20 cellular contexts compared by ENCODE assay signal in the genomic region with DNA sequence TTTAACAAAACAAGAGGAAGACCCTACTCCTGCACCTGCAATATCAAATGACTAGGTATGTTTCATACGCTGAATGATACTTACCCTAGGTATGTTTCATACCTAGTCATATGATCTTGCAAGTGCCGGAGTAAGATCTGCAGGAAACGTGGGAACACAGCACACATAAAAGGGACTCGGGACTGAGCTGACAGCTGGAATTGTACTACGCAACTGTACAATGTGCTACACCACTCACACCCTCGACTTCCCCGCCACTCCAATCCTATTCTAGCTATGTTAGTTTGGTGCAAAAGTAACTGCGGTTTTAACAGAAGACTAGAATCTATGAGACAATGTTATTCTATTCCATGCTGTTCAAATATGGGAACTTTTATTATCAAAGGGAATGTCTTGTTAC. TPM values are rescaled to one million over a fixed set of nuclear protein-coding genes. Genes with fewer than 3 reads are reported as not detected.
DNase-seq lines count a peak whose midpoint lies in the region; ATAC-seq, FAIRE-seq and TF ChIP-seq lines count a peak whose summit lies in the region.
"Had no signal": no experiment of that assay in that cellular context is flagged by ENCODE, and none has a peak within 500 bp of the region (broad histone marks: within the 10 kb centered on the region; RNA-seq: fewer than 3 reads in every experiment).

No MANE protein-coding gene starts in this region.

- TF ChIP-seq CTCF in A549 (IDR thresholded peaks at IDR 0.05), result no peak

- no peak for TF ChIP-seq RAD21 in A549 (conservative IDR thresholded peaks at IDR 0.05 in 1 of 2, IDR thresholded peaks at IDR 0.05 in 1 of 2)

- POLR2A ChIA-PET in A549 (lab: Yijun Ruan, JAX), result no interaction called here

- H3K27ac Mint-ChIP-seq in CD4-positive, CD25-positive, alpha-beta regulatory T cell, result peak overlapping the region in 2 of 3 donors; percentile 51 to 71
- peak overlapping the region; percentile 42 for H3K27ac Mint-ChIP-seq in activated T-helper 17 cell treated with anti-CD3 and anti-CD28 coated beads, Interleukin-2, amount 50 U/mL, for 72 hours

- no peak overlapping the region for H3K4me2 ChIP-seq in A549

- H3K4me1 Mint-ChIP-seq in CD4-positive, CD25-positive, alpha-beta regulatory T cell, result peaks cover 14 to 55% (median 32%) of the 10 kb centered on the region in 4 donors
- peaks cover 10% of the 10 kb centered on the region for H3K4me1 Mint-ChIP-seq in activated T-helper 17 cell treated with anti-CD3 and anti-CD28 coated beads, Interleukin-2, amount 50 U/mL, for 72 hours

- no peaks in the 10 kb centered on the region for H3K27me3 Mint-ChIP-seq in CD4-positive, CD25-positive, alpha-beta regulatory T cell
- H3K27me3 Mint-ChIP-seq in activated T-helper 17 cell treated with anti-CD3 and anti-CD28 coated beads, Interleukin-2, amount 50 U/mL, for 72 hours, result no peaks in the 10 kb centered on the region

- FAIRE-seq in A549 (lab: Jason Lieb, UNC), result no peak
- FAIRE-seq: GM12878, GM18507 had no signal

- no peak for TF ChIP-seq EP300 in A549 (IDR thresholded peaks at IDR 0.05)

- 95% methylated on average over 8 of the region's 8 CpGs for WGBS in A549 (ENCODE audit: missing lambda C conversion rate)

- no peak overlapping the region for H3K27ac ChIP-seq in A549
- no peak overlapping the region for H3K27ac ChIP-seq in CD4-positive, CD25-positive, alpha-beta regulatory T cell (ENCODE audit: insufficient read depth, low read length, poor library complexity, severe bottlenecking)
- H3K27ac ChIP-seq: GM23248, HL-60 had no signal

- no peaks in the 10 kb centered on the region for H3K9me3 ChIP-seq in A549
- H3K9me3 ChIP-seq in CD4-positive, CD25-positive, alpha-beta regulatory T cell (ENCODE audit: control insufficient read depth in 2 of 2, low read length in 2 of 2), result no peaks in the 10 kb centered on the region
- H3K9me3 ChIP-seq: BE2C had no signal

- in situ Hi-C loops in KBM-7 (cut with MboI; ENCODE audit: low pct_unique_long_range_greater_than_20kb, low sequenced_read_pairs), result no loop called here

- peaks cover 90% of the 10 kb centered on the region for H3K36me3 ChIP-seq in CD4-positive, CD25-positive, alpha-beta regulatory T cell (ENCODE audit: control insufficient read depth, insufficient read depth, low read length)

- no peak overlapping the region for H3K4me3 ChIP-seq in A549
- H3K4me3 ChIP-seq in CD4-positive, CD25-positive, alpha-beta regulatory T cell (ENCODE audit: low read depth, low read length), result no peak overlapping the region
- H3K4me3 ChIP-seq: GM12878, GM23248 had no signal

- H3K4me3 Mint-ChIP-seq in CD4-positive, CD25-positive, alpha-beta regulatory T cell, result peak overlapping the region in 1 of 4 donors; percentile 22
- no peak overlapping the region for H3K4me3 Mint-ChIP-seq in activated T-helper 17 cell treated with anti-CD3 and anti-CD28 coated beads, Interleukin-2, amount 50 U/mL, for 72 hours

- CTCF ChIA-PET in A549 (lab: Yijun Ruan, JAX), result interaction anchor here (0.6 to 1.8 kb wide), 3 partner anchors 13 to 811 kb away, joined by 3 to 9 read pairs (median 5); no protein-coding TSS in a partner anchor

- H3K4me1 ChIP-seq in A549, result no peaks in the 10 kb centered on the region
- no peaks in the 10 kb centered on the region for H3K4me1 ChIP-seq in CD4-positive, CD25-positive, alpha-beta regulatory T cell (ENCODE audit: control insufficient read depth, insufficient read depth, low read length, poor library complexity, severe bottlenecking)
- H3K4me1 ChIP-seq: BE2C had no signal

- ATAC-seq in A549, result peak; percentile 39 to 50; a peak in 4 of 6 replicates
- ATAC-seq in CD4-positive, CD25-positive, alpha-beta regulatory T cell (ENCODE audit: low read depth in 2 of 2), result no peak
- no peak for ATAC-seq in activated T-helper 17 cell treated with anti-CD3 and anti-CD28 coated beads, Interleukin-2, amount 50 U/mL, for 72 hours (replicated peaks)
- ATAC-seq: GM12878, HCT116 had no signal

- H3K27me3 ChIP-seq in CD4-positive, CD25-positive, alpha-beta regulatory T cell (ENCODE audit: control insufficient read depth, insufficient read depth, low read length), result no peaks in the 10 kb centered on the region
- H3K27me3 ChIP-seq: BE2C had no signal

- DNase-seq in A549 (ENCODE audit: low read depth in 1 of 2, low spot score in 1 of 2), result no peak
- no peak for DNase-seq in CD4-positive, CD25-positive, alpha-beta regulatory T cell
- peak; percentile 12 for DNase-seq in left kidney (ENCODE audit: low read depth, low spot score)
- no peak for DNase-seq in KBM-7
- no peak for DNase-seq in T-helper 1 cell
- no peak for DNase-seq in NCI-H2171 treated with DMSO at 0.1 percent for 48 hours (lab: John Stamatoyannopoulos, UW)
- DNase-seq: BE2C, GDM1, GM23248, NCI-H1417 treated with DMSO at 0.1 percent for 48 hours, NCI-H2029, NCI-H510A, NCI-H774, RPMI8226 had no signal

- peaks cover 33% of the 10 kb centered on the region for H3K36me3 Mint-ChIP-seq in CD4-positive, CD25-positive, alpha-beta regulatory T cell
- peaks cover 100% of the 10 kb centered on the region for H3K36me3 Mint-ChIP-seq in activated T-helper 17 cell treated with anti-CD3 and anti-CD28 coated beads, Interleukin-2, amount 50 U/mL, for 72 hours (ENCODE audit: low read depth)

- TF ChIP-seq POLR2A in A549 (IDR thresholded peaks at IDR 0.05; ENCODE audit: low read length), result no peak

- no peaks in the 10 kb centered on the region for H3K9me3 Mint-ChIP-seq in CD4-positive, CD25-positive, alpha-beta regulatory T cell
- H3K9me3 Mint-ChIP-seq in activated T-helper 17 cell treated with anti-CD3 and anti-CD28 coated beads, Interleukin-2, amount 50 U/mL, for 72 hours, result no peaks in the 10 kb centered on the region

TF ChIP-seq in A549, 52 proteins besides CTCF, POLR2A, EP300 and RAD21:
- TF ChIP-seq, protein P1, sequence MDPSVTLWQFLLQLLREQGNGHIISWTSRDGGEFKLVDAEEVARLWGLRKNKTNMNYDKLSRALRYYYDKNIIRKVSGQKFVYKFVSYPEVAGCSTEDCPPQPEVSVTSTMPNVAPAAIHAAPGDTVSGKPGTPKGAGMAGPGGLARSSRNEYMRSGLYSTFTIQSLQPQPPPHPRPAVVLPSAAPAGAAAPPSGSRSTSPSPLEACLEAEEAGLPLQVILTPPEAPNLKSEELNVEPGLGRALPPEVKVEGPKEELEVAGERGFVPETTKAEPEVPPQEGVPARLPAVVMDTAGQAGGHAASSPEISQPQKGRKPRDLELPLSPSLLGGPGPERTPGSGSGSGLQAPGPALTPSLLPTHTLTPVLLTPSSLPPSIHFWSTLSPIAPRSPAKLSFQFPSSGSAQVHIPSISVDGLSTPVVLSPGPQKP (IDR thresholded peaks at IDR 0.05; ENCODE audit: low read depth, low read length), result no peak
- TF ChIP-seq POLR2AphosphoS2 (conservative IDR thresholded peaks at IDR 0.05; ENCODE audit: low read length) (peak; percentile 11; the same call in 1 of the 2 replicates), JUNB (IDR thresholded peaks at IDR 0.05) (no peak), NFE2L2 (conservative IDR thresholded peaks at IDR 0.05; ENCODE audit: low read length) (no peak), SREBF2 (IDR thresholded peaks at IDR 0.05) (no peak)

RNA-seq across cellular contexts. Expression of gene CRBN, which starts 22.0 kb away (rescaled TPM):
- 36.5 and 41.0 TPM in 2 replicates for polyA plus RNA-seq in A549 (2011; rRNA removed)
- polyA plus RNA-seq in A549 (2012; cell fraction: cytosol; rRNA removed), result 13.6 and 13.7 TPM in 2 replicates
- 16.5 and 29.3 TPM in 2 replicates for polyA plus RNA-seq in A549 (2012; cell fraction: nucleus; rRNA removed)
- polyA plus RNA-seq in A549 (2017; fragmentation: RNase III; extraction: RNeasy Plus Mini Kit Qiagen cat#74134 plus additional on column Dnase treatment), result 21.8 to 28.1 TPM (median 25.8 TPM) in 3 replicates
- polyA minus RNA-seq in A549 (2011; rRNA and poly(A)+ RNA removed), result 31.8 and 39.8 TPM in 2 replicates
- 137 TPM for total RNA-seq in CD4-positive, CD25-positive, alpha-beta regulatory T cell
- 100 to 1,000 TPM; 129 to 179 (median 169) TPM for polyA plus RNA-seq in CD4-positive, CD25-positive, alpha-beta regulatory T cell
- 10 to 100 TPM; 43.9 to 50.4 TPM for total RNA-seq in activated T-helper 17 cell treated with anti-CD3 and anti-CD28 coated beads, Interleukin-2, amount 50 U/mL, for 72 hours

RNA-seq across cellular contexts. Expression of gene TRNT1, which starts 30.7 kb away (rescaled TPM):
- polyA plus RNA-seq in A549 (2011; rRNA removed) (20.8 and 25.7 TPM in 2 replicates), A549 (2017; fragmentation: RNase III; extraction: RNeasy Plus Mini Kit Qiagen cat#74134 plus additional on column Dnase treatment) (29.9 to 32.0 TPM (median 31.1 TPM) in 3 replicates)
- polyA plus RNA-seq in A549 (2012; cell fraction: cytosol; rRNA removed), result 7.9 and 8.1 TPM in 2 replicates
- 7.2 and 8.6 TPM in 2 replicates for polyA plus RNA-seq in A549 (2012; cell fraction: nucleus; rRNA removed)
- polyA minus RNA-seq in A549 (2011; rRNA and poly(A)+ RNA removed), result 14.6 and 23.5 TPM in 2 replicates
- total RNA-seq in CD4-positive, CD25-positive, alpha-beta regulatory T cell, result 29.0 TPM
- polyA plus RNA-seq in CD4-positive, CD25-positive, alpha-beta regulatory T cell, result 10 to 100 TPM; 20.3 to 27.2 (median 25.3) TPM
- total RNA-seq in activated T-helper 17 cell treated with anti-CD3 and anti-CD28 coated beads, Interleukin-2, amount 50 U/mL, for 72 hours, result 10 to 100 TPM; 31.2 to 52.7 TPM

RNA-seq across cellular contexts. Expression of gene IL5RA, which starts 47.3 kb away (rescaled TPM):
- polyA plus RNA-seq in A549 (2011; rRNA removed) (not detected in 2 replicates), A549 (2017; fragmentation: RNase III; extraction: RNeasy Plus Mini Kit Qiagen cat#74134 plus additional on column Dnase treatment) (not detected in 3 replicates)
- polyA plus RNA-seq in A549 (2012; cell fraction: cytosol; rRNA removed), result not detected in 2 replicates
- not detected in 2 replicates for polyA plus RNA-seq in A549 (2012; cell fraction: nucleus; rRNA removed)
- not detected in 2 replicates for polyA minus RNA-seq in A549 (2011; rRNA and poly(A)+ RNA removed)
- 3.7 TPM for total RNA-seq in CD4-positive, CD25-positive, alpha-beta regulatory T cell
- polyA plus RNA-seq in CD4-positive, CD25-positive, alpha-beta regulatory T cell, result not detected
- total RNA-seq in activated T-helper 17 cell treated with anti-CD3 and anti-CD28 coated beads, Interleukin-2, amount 50 U/mL, for 72 hours, result under 1 TPM in 1 of 2 donors, not detected in 1; 0.79 TPM
- total RNA-seq: GM23248 had no signal
- polyA plus RNA-seq: AG04450, GM23248 had no signal

Comparison
In these comparisons a context has a peak if more than half of its experiments do, and no peak if none do; other contexts are left out.
1. ATAC-seq: peak in A549 (2 of 2); none in CD4-positive, CD25-positive, alpha-beta regulatory T cell (0 of 2) and activated T-helper 17 cell treated with anti-CD3 and anti-CD28 coated beads, Interleukin-2, amount 50 U/mL, for 72 hours (single experiment).